8 cellular contexts compared by ENCODE assay signal in genomic region chr12:111406474-111407370, GRCh38. TPM values are rescaled to one million over a fixed set of nuclear protein-coding genes. Genes with fewer than 3 reads are reported as not detected.
A peak's percentile ranks its signal among the peaks of the same experiment; 100 is the strongest.
DNase-seq lines count a peak whose midpoint lies in the region; ATAC-seq lines count a peak whose summit lies in the region.

No MANE protein-coding gene starts in this region.

- H3K27ac Mint-ChIP-seq in activated naive CD4-positive, alpha-beta T cell treated with anti-CD3 and anti-CD28 coated beads for 36 hours: peak overlapping the region; percentile 76

- CTCF ChIA-PET in activated naive CD4-positive, alpha-beta T cell treated with anti-CD3 and anti-CD28 coated beads for 36 hours (lab: Charles Lee): interaction anchor here (0.8 to 25.8 kb wide), 5 partner anchors 10 to 44 kb away, joined by 3 to 763 read pairs (median 4); no protein-coding TSS in a partner anchor

- peaks cover 4% of the 10 kb centered on the region for H3K36me3 Mint-ChIP-seq in activated naive CD4-positive, alpha-beta T cell treated with anti-CD3 and anti-CD28 coated beads for 36 hours (ENCODE audit: low read depth)

- peak overlapping the region; percentile 78 for H3K4me3 Mint-ChIP-seq in activated naive CD4-positive, alpha-beta T cell treated with anti-CD3 and anti-CD28 coated beads for 36 hours

- peak overlapping the region; percentile 92 for H3K4me3 ChIP-seq in skeletal muscle cell (ENCODE audit: low read depth, low read length)

- intact Hi-C loops in activated naive CD4-positive, alpha-beta T cell treated with anti-CD3 and anti-CD28 coated beads for 36 hours (cut with micrococcal nuclease): loop anchor here (5.0 to 10.0 kb wide), 4 partner anchors 141 to 998 kb away; partner anchors contain the start of genes PPP1CC and RPL6
- intact Hi-C loops in left cardiac atrium (cut with DNase I): no loop called here

- peaks cover 65% of the 10 kb centered on the region for H3K4me1 Mint-ChIP-seq in activated naive CD4-positive, alpha-beta T cell treated with anti-CD3 and anti-CD28 coated beads for 36 hours (ENCODE audit: low read depth)

- no peaks in the 10 kb centered on the region for H3K9me3 Mint-ChIP-seq in activated naive CD4-positive, alpha-beta T cell treated with anti-CD3 and anti-CD28 coated beads for 36 hours

- H3K27me3 Mint-ChIP-seq in activated naive CD4-positive, alpha-beta T cell treated with anti-CD3 and anti-CD28 coated beads for 36 hours (ENCODE audit: low read depth): no peaks in the 10 kb centered on the region

- DNase-seq in CD1c-positive myeloid dendritic cell (ENCODE audit: extremely low spot score) (peak; percentile 87), NOMO-1 (lab: John Stamatoyannopoulos, UW; ENCODE audit: unreplicated experiment in 2 of 2) (peak; percentile 78 to 80), left cardiac atrium (peak; percentile 51), skeletal muscle cell (ENCODE audit: low read depth) (no peak), NCI-H446 treated with DMSO at 0.1 percent for 48 hours (lab: John Stamatoyannopoulos, UW) (no peak), amniotic stem cell (lab: John Stamatoyannopoulos, UW) (no peak), putamen (ENCODE audit: low spot score) (no peak)
- DNase-seq in activated naive CD4-positive, alpha-beta T cell treated with anti-CD3 and anti-CD28 coated beads for 36 hours: peak; percentile 76

- ATAC-seq in left cardiac atrium: peak in 1 of 2 donors; percentile 1

RNA-seq across cellular contexts. Expression of gene SH2B3, which starts 1.0 kb away (rescaled TPM):
- total RNA-seq in activated naive CD4-positive, alpha-beta T cell treated with anti-CD3 and anti-CD28 coated beads for 36 hours: 10 to 100 TPM; 21.1 to 21.3 TPM
- 10 to 100 TPM; 27.1 to 39.6 TPM for total RNA-seq in left cardiac atrium

RNA-seq across cellular contexts. Expression of gene PHETA1, which starts 37.8 kb away (rescaled TPM):
- 1 to 10 TPM in 1 of 2 experiments, under 1 TPM in 1; 0.35 to 1.0 TPM for total RNA-seq in activated naive CD4-positive, alpha-beta T cell treated with anti-CD3 and anti-CD28 coated beads for 36 hours
- total RNA-seq in left cardiac atrium: 1 to 10 TPM; 7.8 to 8.8 TPM

Comparison
In these comparisons a context has a peak if more than half of its experiments do, and no peak if none do; other contexts are left out.
1. DNase-seq: peak in CD1c-positive myeloid dendritic cell (single experiment), NOMO-1 (2 of 2), activated naive CD4-positive, alpha-beta T cell treated with anti-CD3 and anti-CD28 coated beads for 36 hours (single experiment) and left cardiac atrium (single experiment); none in skeletal muscle cell (single experiment), NCI-H446 treated with DMSO at 0.1 percent for 48 hours (single experiment), amniotic stem cell (single experiment) and putamen (single experiment).
2. RNA of gene PHETA1, which starts 37.8 kb away (total RNA-seq): 7.8 to 8.8 TPM in left cardiac atrium; 0.35 to 1.0 TPM in activated naive CD4-positive, alpha-beta T cell treated with anti-CD3 and anti-CD28 coated beads for 36 hours; every median in the first group is over 4 times any median in the second.